In the genomic region with DNA sequence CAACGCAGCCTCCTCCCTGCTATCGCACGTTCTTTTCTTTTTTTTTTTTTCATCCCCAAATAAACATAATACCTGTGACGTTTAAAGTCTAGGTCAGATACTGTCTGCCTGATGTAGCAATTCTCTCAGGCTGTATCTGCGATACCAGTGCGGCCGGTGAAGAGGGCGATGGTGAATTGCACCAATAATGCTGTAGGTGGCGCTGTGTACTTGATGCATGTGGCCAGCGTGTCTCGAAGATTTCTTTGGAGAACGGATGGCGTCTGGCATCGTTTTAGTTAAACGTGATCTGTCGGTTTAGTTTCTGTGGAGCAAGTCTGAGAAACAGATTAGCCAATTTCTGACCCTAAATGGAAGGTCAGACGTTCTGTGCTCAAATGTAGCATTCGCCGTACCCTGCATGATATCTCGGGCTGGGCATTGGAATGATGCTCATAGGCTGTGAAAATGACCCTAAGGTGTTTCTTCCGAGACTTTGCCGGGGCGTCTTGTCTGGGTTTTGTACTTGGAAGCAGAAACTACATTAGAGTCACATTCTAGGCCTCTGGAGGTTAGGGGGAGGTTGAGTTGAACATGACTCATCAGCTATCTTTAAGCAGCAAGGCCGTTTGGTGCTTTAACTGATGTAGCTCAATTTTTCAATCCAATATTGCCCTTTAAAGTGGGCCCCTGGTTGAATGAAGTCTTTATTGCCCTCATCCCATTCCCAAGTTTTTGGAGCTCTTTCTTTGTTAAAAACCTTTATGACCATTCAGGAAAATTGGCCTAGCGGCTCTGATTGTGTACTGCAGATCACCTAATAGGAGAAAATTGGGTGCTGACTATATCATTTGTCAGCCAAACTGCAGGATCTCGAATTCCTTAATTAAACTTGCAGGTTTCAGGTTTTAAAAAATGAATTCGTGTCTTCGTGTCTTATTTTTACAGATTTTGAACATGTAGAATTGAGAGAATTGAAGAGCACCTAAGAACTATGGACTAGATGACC, we compare ENCODE assay signal across 8 cellular contexts.
DNase-seq lines count a peak whose midpoint lies in the region; ATAC-seq and TF ChIP-seq lines count a peak whose summit lies in the region.

No MANE protein-coding gene starts in this region.

- H3K9me3 ChIP-seq in DND-41 (ENCODE audit: insufficient read depth, low read length, severe bottlenecking) (no peaks in the 10 kb centered on the region), HCT116 (ENCODE audit: control insufficient read depth in 1 of 2, insufficient read depth in 1 of 2, low read depth in 1 of 2, low read length in 2 of 2) (no peaks in the 10 kb centered on the region), endodermal cell (ENCODE audit: control insufficient read depth, low read length) (no peaks in the 10 kb centered on the region), mesodermal cell (ENCODE audit: control insufficient read depth, low read length) (no peaks in the 10 kb centered on the region), suprapubic skin (no peaks in the 10 kb centered on the region)

- no peaks in the 10 kb centered on the region for H3K36me3 ChIP-seq in DND-41 (ENCODE audit: insufficient read depth, low read length)
- H3K36me3 ChIP-seq in HCT116 (ENCODE audit: control insufficient read depth in 1 of 2, insufficient read depth in 2 of 2, low read length in 2 of 2): no peaks in the 10 kb centered on the region
- no peaks in the 10 kb centered on the region for H3K36me3 ChIP-seq in endodermal cell (ENCODE audit: control insufficient read depth, insufficient read depth, low read length)
- H3K36me3 ChIP-seq in mesodermal cell (ENCODE audit: control insufficient read depth, insufficient read depth, low read length): no peaks in the 10 kb centered on the region
- H3K36me3 ChIP-seq in suprapubic skin: no peaks in the 10 kb centered on the region

- CTCF ChIA-PET in HCT116 (lab: Charles Lee): interaction anchor here (0.7 to 1.7 kb wide), 11 partner anchors 9 to 87 kb away, joined by 3 to 18 read pairs (median 4); no protein-coding TSS in a partner anchor

- peak; percentile 75 for TF ChIP-seq CTCF in DND-41 (IDR thresholded peaks at IDR 0.05; ENCODE audit: borderline replicate concordance, extremely low read depth, low read length, poor library complexity, severe bottlenecking)
- peak; percentile 53 to 98 (median 81); a peak in 5 of 6 replicates for TF ChIP-seq CTCF in HCT116 (IDR thresholded peaks at IDR 0.05 in 2 of 3, conservative IDR thresholded peaks at IDR 0.05 in 1 of 3; ENCODE audit: borderline replicate concordance in 1 of 3, insufficient read depth in 1 of 3, low read depth in 2 of 3, low read length in 2 of 3)
- peak; percentile 93 for TF ChIP-seq CTCF in endodermal cell (conservative IDR thresholded peaks at IDR 0.05)
- peak; percentile 47 to 74 for TF ChIP-seq CTCF in suprapubic skin (IDR thresholded peaks at IDR 0.05)

- H3K4me3 ChIP-seq in DND-41 (ENCODE audit: low read depth in 1 of 2, low read length in 2 of 2) (no peak overlapping the region), HCT116 (replicated peaks in 1 of 2; ENCODE audit: low read depth in 1 of 2, low read length in 2 of 2) (no peak overlapping the region), endodermal cell (ENCODE audit: low read length) (no peak overlapping the region), mesodermal cell (ENCODE audit: extremely low read depth, insufficient read depth, low read length, poor library complexity, severe bottlenecking) (no peak overlapping the region), suprapubic skin (no peak overlapping the region)

- H3K9me2 ChIP-seq in HCT116 (ENCODE audit: insufficient read depth): no peaks in the 10 kb centered on the region

- H3K27me3 ChIP-seq in DND-41 (ENCODE audit: insufficient read depth, low read length, poor library complexity) (no peaks in the 10 kb centered on the region), HCT116 (ENCODE audit: insufficient read depth, low read length) (peaks cover 6% of the 10 kb centered on the region; the same call in 1 of the 2 replicates), endodermal cell (ENCODE audit: control insufficient read depth, insufficient read depth, low read length, poor library complexity, severe bottlenecking) (peaks cover 86% of the 10 kb centered on the region), suprapubic skin (peaks cover 4% of the 10 kb centered on the region)

- H3K79me2 ChIP-seq in DND-41 (ENCODE audit: insufficient read depth, low read length): no peaks in the 10 kb centered on the region
- no peaks in the 10 kb centered on the region for H3K79me2 ChIP-seq in HCT116 (ENCODE audit: insufficient read depth, low read length)

- no peaks in the 10 kb centered on the region for H3K36me3 Mint-ChIP-seq in endodermal cell (ENCODE audit: low read depth)

- POLR2A ChIA-PET in HCT116 (lab: Charles Lee): no interaction called here

- no peak overlapping the region for H3K4me3 Mint-ChIP-seq in endodermal cell

- no peak; the same call in 2 of the 3 replicates for ATAC-seq in DND-41 (ENCODE audit: insufficient read depth, low read depth)
- ATAC-seq in HCT116: peak; percentile 92
- ATAC-seq in HG02970 (IDR thresholded peaks at IDR 0.05; ENCODE audit: low FRiP score, unreplicated experiment): no peak

- peaks cover 56% of the 10 kb centered on the region for H3K27me3 Mint-ChIP-seq in endodermal cell (ENCODE audit: insufficient read depth)

- RAD21 ChIA-PET in HCT116 (lab: Charles Lee; ENCODE audit: low non-redundant PET in 1 of 2, low total read pairs in 2 of 2, uncharacterized antibody in 2 of 2, unreplicated experiment in 2 of 2): interaction anchor here in 1 of 2 experiments (0.6 to 1.1 kb wide), 2 partner anchors 9 to 75 kb away, joined by 4 read pairs; no protein-coding TSS in a partner anchor

- BruUV-seq in HCT116 (replicated peaks; lab: Mats Ljungman, UMichigan): no TSS peak

- TF ChIP-seq POLR2A in HCT116 (IDR thresholded peaks at IDR 0.05; ENCODE audit: borderline replicate concordance, extremely low read depth, insufficient read depth, insufficient read length): no peak
- no peak for TF ChIP-seq POLR2A in suprapubic skin (IDR thresholded peaks at IDR 0.05)

- WGBS in endodermal cell (ENCODE audit: insufficient coverage in 1 of 2, insufficient read length in 1 of 2), 2 experiments: 33 to 39% methylated on average over 20 to 28 of the region's 28 CpGs
- WGBS in mesodermal cell (ENCODE audit: insufficient coverage in 2 of 2), 2 experiments: 31 to 37% methylated on average over 24 to 26 of the region's 28 CpGs
- WGBS in suprapubic skin: 28% methylated on average over 28 of the region's 28 CpGs

- H3K27ac ChIP-seq in DND-41 (ENCODE audit: low read length) (no peak overlapping the region), HCT116 (ENCODE audit: low read depth, low read length) (no peak overlapping the region), endodermal cell (ENCODE audit: low read depth, low read length) (no peak overlapping the region), mesodermal cell (ENCODE audit: low read depth, low read length, severe bottlenecking) (peak overlapping the region; percentile 69), suprapubic skin (no peak overlapping the region)

- peaks cover 11% of the 10 kb centered on the region for H3K4me1 Mint-ChIP-seq in endodermal cell

- H4K20me1 ChIP-seq in DND-41 (ENCODE audit: insufficient read depth, low read length) (no peaks in the 10 kb centered on the region), HCT116 (ENCODE audit: insufficient read depth) (no peaks in the 10 kb centered on the region)

- H2AFZ ChIP-seq in DND-41 (ENCODE audit: low read depth, low read length): no peak overlapping the region
- no peak overlapping the region for H2AFZ ChIP-seq in HCT116 (ENCODE audit: low read depth, low read length, poor library complexity, severe bottlenecking)

- intact Hi-C loops in HCT116 (cut with micrococcal nuclease): loop anchor here (2.0 kb wide), 1 partner anchor 76 kb away; no protein-coding TSS in a partner anchor

- H3K9me3 Mint-ChIP-seq in endodermal cell: no peaks in the 10 kb centered on the region

- TF ChIP-seq RAD21 in HCT116 (IDR thresholded peaks at IDR 0.05; ENCODE audit: low read depth): peak; percentile 62

- H3K4me2 ChIP-seq in DND-41 (ENCODE audit: insufficient read depth, low read length): no peak overlapping the region
- no peak overlapping the region for H3K4me2 ChIP-seq in HCT116 (ENCODE audit: low read length)

- H3K4me1 ChIP-seq in DND-41 (ENCODE audit: insufficient read depth, low read length) (no peaks in the 10 kb centered on the region), HCT116 (ENCODE audit: control insufficient read depth in 1 of 2, insufficient read depth in 2 of 2, low read length in 2 of 2) (no peaks in the 10 kb centered on the region), endodermal cell (ENCODE audit: control insufficient read depth, insufficient read depth, low read length) (no peaks in the 10 kb centered on the region), mesodermal cell (ENCODE audit: control insufficient read depth, insufficient read depth, low read length, poor library complexity, severe bottlenecking) (peaks cover 6% of the 10 kb centered on the region), suprapubic skin (peaks cover 4% of the 10 kb centered on the region)

- no peak overlapping the region for H3K27ac Mint-ChIP-seq in endodermal cell

- DNase-seq in DND-41: peak; percentile 26
- DNase-seq in HCT116 (ENCODE audit: low read depth, low spot score): peak; percentile 35
- DNase-seq in NCI-H2107 treated with DMSO at 0.1 percent for 48 hours (lab: John Stamatoyannopoulos, UW; ENCODE audit: unreplicated experiment): peak; percentile 4
- peak; percentile 15 to 29 for DNase-seq in activated CD4-positive, alpha-beta T cell treated with anti-CD3 and anti-CD28 coated beads for 4 hours
- peak; percentile 91 for DNase-seq in endodermal cell
- DNase-seq in suprapubic skin (ENCODE audit: low spot score in 2 of 2): no peak

- H3K9ac ChIP-seq in DND-41 (ENCODE audit: low read depth, low read length) (no peak overlapping the region), HCT116 (ENCODE audit: low read length) (no peak overlapping the region), endodermal cell (ENCODE audit: extremely low read depth, low read length, poor library complexity, severe bottlenecking) (no peak overlapping the region)

- TF ChIP-seq EP300 in suprapubic skin (IDR thresholded peaks at IDR 0.05): no peak

TF ChIP-seq in HCT116, 20 proteins besides CTCF, POLR2A, EP300 and RAD21:
- TF ChIP-seq CBX3 (IDR thresholded peaks at IDR 0.05; ENCODE audit: low read depth): 0 out of 2 replicates have a peak, but pooled peaks have one; percentile 21
- TF ChIP-seq, protein P1, sequence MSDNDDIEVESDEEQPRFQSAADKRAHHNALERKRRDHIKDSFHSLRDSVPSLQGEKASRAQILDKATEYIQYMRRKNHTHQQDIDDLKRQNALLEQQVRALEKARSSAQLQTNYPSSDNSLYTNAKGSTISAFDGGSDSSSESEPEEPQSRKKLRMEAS (IDR thresholded peaks at IDR 0.05): peak; percentile 81
- TF ChIP-seq SP1 (IDR thresholded peaks at IDR 0.05; ENCODE audit: low read depth): no peak

Comparison
In these comparisons a context has a peak if more than half of its experiments do, and no peak if none do; other contexts are left out.
1. DNase-seq: peak in DND-41 (single experiment), HCT116 (single experiment), NCI-H2107 treated with DMSO at 0.1 percent for 48 hours (single experiment), activated CD4-positive, alpha-beta T cell treated with anti-CD3 and anti-CD28 coated beads for 4 hours (2 of 2) and endodermal cell (single experiment); none in suprapubic skin (0 of 2).
2. Peak in every context shown above with its lines, with median percentiles within 50 percentile points of each other: CTCF ChIP-seq.